Comparison of ENCODE assay signal across 13 cellular contexts in genomic region chr20:9581509-9581908, GRCh38.
"Had no signal": no experiment of that assay in that cellular context is flagged by ENCODE, and none has a peak within 500 bp of the region (broad histone marks: within the 10 kb centered on the region; RNA-seq: fewer than 3 reads in every experiment).

No MANE protein-coding gene starts in this region.

- H3K36me3 ChIP-seq: gastrocnemius medialis, heart right ventricle, thyroid gland had no signal

- H3K27me3 ChIP-seq: gastrocnemius medialis, thyroid gland had no signal

- ATAC-seq: activated T-cell treated with anti-CD3 and anti-CD28 coated beads, Interleukin-2, amount 50 U/mL, for 4 hours; gastrocnemius medialis; heart right ventricle; WTC11 had no signal

- H3K9me3 ChIP-seq: gastrocnemius medialis, heart right ventricle, thyroid gland had no signal

- DNase-seq: activated CD4-positive, alpha-beta memory T cell treated with anti-CD3 and anti-CD28 coated beads, Interleukin-2, amount 10 ng/mL, durations not matched to agents 7 days and 5 days; activated CD4-positive, alpha-beta T cell treated with anti-CD3 and anti-CD28 coated beads for 4 hours; activated effector memory CD4-positive, alpha-beta T cell treated with Interleukin-2 at 50 U/mL for 16 hours; activated naive CD4-positive, alpha-beta T cell treated with anti-CD3 and anti-CD28 coated beads, Interleukin-2, amount 50 U/mL, for 16 hours; activated T-cell treated with anti-CD3 and anti-CD28 coated beads, Interleukin-2, amount 50 U/mL, for 4 hours; endodermal cell; erythroblast; gastrocnemius medialis; heart right ventricle; nephron progenitor cell; stimulated activated CD4-positive, alpha-beta T cell treated with anti-CD3 and anti-CD28 coated beads, Interleukin-2, amount 100 ng/mL, for 24 hours; thyroid gland had no signal

- H3K4me1 ChIP-seq: gastrocnemius medialis, heart right ventricle, thyroid gland had no signal

- H3K27ac ChIP-seq: gastrocnemius medialis, heart right ventricle, thyroid gland had no signal

- H3K4me3 ChIP-seq: gastrocnemius medialis, heart right ventricle, thyroid gland had no signal
